In genomic region chr2:121599963-121600651, GRCh38 we compare ENCODE assay signal across 11 cellular contexts. TPM values are rescaled to one million over a fixed set of nuclear protein-coding genes. Genes with fewer than 3 reads are reported as not detected.
DNase-seq lines count a peak whose midpoint lies in the region; ATAC-seq lines count a peak whose summit lies in the region.
"Had no signal": no experiment of that assay in that cellular context is flagged by ENCODE, and none has a peak within 500 bp of the region (broad histone marks: within the 10 kb centered on the region; RNA-seq: fewer than 3 reads in every experiment).

No MANE protein-coding gene starts in this region.

- no peaks in the 10 kb centered on the region for H3K27me3 Mint-ChIP-seq in central memory CD8-positive, alpha-beta T cell
- H3K27me3 Mint-ChIP-seq: stimulated activated naive CD8-positive, alpha-beta T cell treated with anti-CD3 and anti-CD28 coated beads, Interleukin-15, amount 100 ng/mL, for 72 hours had no signal

- no peak overlapping the region for H3K4me3 Mint-ChIP-seq in central memory CD8-positive, alpha-beta T cell
- H3K4me3 Mint-ChIP-seq: stimulated activated naive CD8-positive, alpha-beta T cell treated with anti-CD3 and anti-CD28 coated beads, Interleukin-15, amount 100 ng/mL, for 72 hours had no signal

- H3K4me1 Mint-ChIP-seq in central memory CD8-positive, alpha-beta T cell, result peaks cover 60% of the 10 kb centered on the region

- ATAC-seq in GM18498 (IDR thresholded peaks at IDR 0.05; ENCODE audit: unreplicated experiment), result peak; percentile 49
- peak; percentile 52 for ATAC-seq in GM21360 (IDR thresholded peaks at IDR 0.05; ENCODE audit: unreplicated experiment)
- peak; percentile 34 for ATAC-seq in HG03196 (IDR thresholded peaks at IDR 0.05; ENCODE audit: unreplicated experiment)
- ATAC-seq in central memory CD8-positive, alpha-beta T cell (replicated peaks; ENCODE audit: extremely low read depth, poor library complexity, severe bottlenecking), result no peak
- ATAC-seq: Right ventricle myocardium inferior; stimulated activated naive CD8-positive, alpha-beta T cell treated with anti-CD3 and anti-CD28 coated beads, Interleukin-15, amount 100 ng/mL, for 72 hours had no signal

- peak overlapping the region; percentile 3 for H3K27ac Mint-ChIP-seq in central memory CD8-positive, alpha-beta T cell (ENCODE audit: low read depth)
- H3K27ac Mint-ChIP-seq: stimulated activated naive CD8-positive, alpha-beta T cell treated with anti-CD3 and anti-CD28 coated beads, Interleukin-15, amount 100 ng/mL, for 72 hours had no signal

- H3K36me3 Mint-ChIP-seq in central memory CD8-positive, alpha-beta T cell (ENCODE audit: insufficient read depth), result peaks cover 19% of the 10 kb centered on the region

- no peak for DNase-seq in central memory CD8-positive, alpha-beta T cell (ENCODE audit: low spot score in 2 of 2)
- DNase-seq in retina (no peak), HT-29 (ENCODE audit: low spot score) (no peak), A172 (ENCODE audit: low spot score) (no peak), superior temporal gyrus (ENCODE audit: extremely low spot score) (no peak)
- DNase-seq: NCI-H2029; stimulated activated naive CD8-positive, alpha-beta T cell treated with anti-CD3 and anti-CD28 coated beads, Interleukin-15, amount 100 ng/mL, for 72 hours had no signal

- no peaks in the 10 kb centered on the region for H3K9me3 Mint-ChIP-seq in central memory CD8-positive, alpha-beta T cell
- H3K9me3 Mint-ChIP-seq: stimulated activated naive CD8-positive, alpha-beta T cell treated with anti-CD3 and anti-CD28 coated beads, Interleukin-15, amount 100 ng/mL, for 72 hours had no signal

RNA-seq across cellular contexts. Expression of gene CLASP1, which starts 49.2 kb away (rescaled TPM):
- 27.9 and 29.2 TPM in 2 replicates for total RNA-seq in HT-29 (2014; rRNA removed; shearing (Covaris generic))
- total RNA-seq in A172 (2014; rRNA removed; shearing (Covaris generic)), result 36.6 and 40.6 TPM in 2 replicates
